ENCODE assay signal across 9 cellular contexts in the genomic region with DNA sequence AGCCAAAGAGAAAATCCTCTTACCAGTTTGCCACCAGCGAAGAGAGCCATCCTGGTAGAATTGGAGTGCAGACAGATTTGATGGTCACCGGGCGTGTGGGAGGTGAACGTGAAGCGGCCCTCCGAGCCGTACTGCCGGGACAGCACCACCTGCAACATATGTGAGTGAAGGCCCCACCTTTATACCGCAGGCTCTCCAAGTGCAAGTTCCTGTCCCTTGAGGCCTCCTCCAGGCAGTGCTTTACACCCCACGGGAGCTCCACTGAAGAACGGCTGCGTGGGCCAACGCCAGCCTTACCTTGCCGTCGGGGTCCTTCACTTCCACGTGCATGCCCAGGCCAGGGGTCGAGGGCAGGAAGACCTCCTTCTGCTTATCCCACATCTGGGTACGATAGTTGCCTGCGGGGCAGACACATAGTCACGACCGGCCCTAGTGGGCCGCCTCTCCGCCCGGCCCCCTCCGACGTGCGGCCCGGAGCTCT. TPM values are rescaled to one million over a fixed set of nuclear protein-coding genes. Genes with fewer than 3 reads are reported as not detected.
DNase-seq lines count a peak whose midpoint lies in the region; ATAC-seq and TF ChIP-seq lines count a peak whose summit lies in the region.
"Had no signal": no experiment of that assay in that cellular context is flagged by ENCODE, and none has a peak within 500 bp of the region (broad histone marks: within the 10 kb centered on the region; RNA-seq: fewer than 3 reads in every experiment).

No MANE protein-coding gene starts in this region.

- peaks cover 45% of the 10 kb centered on the region for H3K79me2 ChIP-seq in DND-41 (ENCODE audit: insufficient read depth, low read length)

- peak overlapping the region; percentile 91 for H3K9ac ChIP-seq in DND-41 (ENCODE audit: low read depth, low read length)

- H3K4me3 Mint-ChIP-seq in endothelial cell (ENCODE audit: unreplicated experiment) (peak overlapping the region; percentile 92), naive B cell (peak overlapping the region; percentile 88 to 97 (median 93))

- peaks cover 5% of the 10 kb centered on the region for H3K4me1 Mint-ChIP-seq in endothelial cell (ENCODE audit: unreplicated experiment)
- H3K4me1 Mint-ChIP-seq in naive B cell = peaks cover 11 to 36% (median 34%) of the 10 kb centered on the region in 3 donors

- H3K36me3 Mint-ChIP-seq in endothelial cell (ENCODE audit: low read depth, unreplicated experiment) (peaks cover 18% of the 10 kb centered on the region), naive B cell (peaks cover 3 to 15% of the 10 kb centered on the region in 2 donors)

- H3K27me3 ChIP-seq in DND-41 (ENCODE audit: insufficient read depth, low read length, poor library complexity) (no peaks in the 10 kb centered on the region), HL-60 (ENCODE audit: insufficient read depth, poor library complexity, severe bottlenecking) (no peaks in the 10 kb centered on the region), upper lobe of right lung (no peaks in the 10 kb centered on the region)

- TF ChIP-seq CTCF in DND-41 (IDR thresholded peaks at IDR 0.05; ENCODE audit: borderline replicate concordance, extremely low read depth, low read length, poor library complexity, severe bottlenecking) = no peak
- TF ChIP-seq CTCF in HL-60 (IDR thresholded peaks at IDR 0.05; ENCODE audit: insufficient read depth, low read length) = no peak
- TF ChIP-seq CTCF in endothelial cell (IDR thresholded peaks at IDR 0.05; ENCODE audit: unreplicated experiment) = no peak
- no peak for TF ChIP-seq CTCF in upper lobe of right lung (IDR thresholded peaks at IDR 0.05)

- H3K4me1 ChIP-seq in DND-41 (ENCODE audit: insufficient read depth, low read length) (peaks cover 33% of the 10 kb centered on the region), upper lobe of right lung (peaks cover 14% of the 10 kb centered on the region)

- ATAC-seq in DND-41 (ENCODE audit: insufficient read depth, low read depth) = peak; percentile 45
- peak; percentile 43 for ATAC-seq in GM21390 (IDR thresholded peaks at IDR 0.05; ENCODE audit: unreplicated experiment)
- ATAC-seq in naive B cell (ENCODE audit: low read depth in 2 of 2) = peak in 1 of 2 donors; percentile 11
- ATAC-seq in upper lobe of right lung = peak; percentile 23

- peaks cover 4% of the 10 kb centered on the region; the same call in 1 of the 2 replicates for H4K20me1 ChIP-seq in DND-41 (ENCODE audit: insufficient read depth, low read length)

- peak overlapping the region; percentile 62 to 69 for H3K4me3 ChIP-seq in DND-41 (ENCODE audit: low read depth in 1 of 2, low read length in 2 of 2)
- H3K4me3 ChIP-seq in HL-60 (replicated peaks; ENCODE audit: insufficient read depth, low read length) = peak overlapping the region; percentile 76
- H3K4me3 ChIP-seq in upper lobe of right lung = peak overlapping the region; percentile 100

- peak overlapping the region; percentile 84 for H3K27ac ChIP-seq in DND-41 (ENCODE audit: low read length)
- peak overlapping the region; percentile 84 for H3K27ac ChIP-seq in HL-60 (replicated peaks)
- H3K27ac ChIP-seq in upper lobe of right lung = peak overlapping the region; percentile 98

- peak overlapping the region; percentile 79 for H2AFZ ChIP-seq in DND-41 (ENCODE audit: low read depth, low read length)

- peak; percentile 57 for DNase-seq in DND-41
- peak in 1 of 2 experiments; percentile 55 for DNase-seq in HL-60 (ENCODE audit: low read depth in 1 of 2, low spot score in 1 of 2)
- peak; percentile 15 to 34 for DNase-seq in activated CD4-positive, alpha-beta T cell treated with anti-CD3 and anti-CD28 coated beads, Interleukin-2, amount 50 U/mL, for 4 hours
- DNase-seq in endothelial cell (ENCODE audit: low spot score) = no peak
- no peak for DNase-seq in naive B cell
- no peak for DNase-seq in upper lobe of right lung
- no peak for DNase-seq in cortex of kidney (lab: John Stamatoyannopoulos, UW)

- H3K27ac Mint-ChIP-seq in endothelial cell (ENCODE audit: unreplicated experiment) = no peak overlapping the region
- peak overlapping the region; percentile 93 to 98 (median 96) for H3K27ac Mint-ChIP-seq in naive B cell

- H3K4me2 ChIP-seq in DND-41 (ENCODE audit: insufficient read depth, low read length) = peak overlapping the region; percentile 97

- H3K36me3 ChIP-seq in DND-41 (ENCODE audit: insufficient read depth, low read length) (peaks cover 39% of the 10 kb centered on the region), upper lobe of right lung (peaks cover 34% of the 10 kb centered on the region)

- intact Hi-C loops in upper lobe of right lung (cut with DNase I) = loop anchor here (10.0 kb wide), 1 partner anchor 263 kb away; the partner anchor contains the start of gene H2AZ2

- H3K27me3 Mint-ChIP-seq in endothelial cell (ENCODE audit: unreplicated experiment) (peaks cover 4% of the 10 kb centered on the region), naive B cell (no peaks in the 10 kb centered on the region)

- H3K9me3 Mint-ChIP-seq in endothelial cell (ENCODE audit: unreplicated experiment) (no peaks in the 10 kb centered on the region), naive B cell (no peaks in the 10 kb centered on the region)

- H3K9me3 ChIP-seq in DND-41 (ENCODE audit: insufficient read depth, low read length, severe bottlenecking) (no peaks in the 10 kb centered on the region), upper lobe of right lung (no peaks in the 10 kb centered on the region)

RNA-seq across cellular contexts. Expression of gene TMED4, which starts 0.6 kb away (rescaled TPM):
- 79.4 TPM for total RNA-seq in endothelial cell (ENCODE audit: unreplicated experiment)
- 10 to 100 TPM; 54.8 to 82.0 (median 67.3) TPM for polyA plus RNA-seq in naive B cell (ENCODE audit: low read depth in 6 of 6)
- 78.3 TPM for total RNA-seq in upper lobe of right lung

RNA-seq across cellular contexts. Expression of gene DDX56, which starts 7.8 kb away (rescaled TPM):
- total RNA-seq in endothelial cell (ENCODE audit: unreplicated experiment) (71.6 TPM), upper lobe of right lung (53.5 TPM)
- 10 to 100 TPM; 26.9 to 50.8 (median 34.4) TPM for polyA plus RNA-seq in naive B cell (ENCODE audit: low read depth in 6 of 6)

RNA-seq across cellular contexts. Expression of gene OGDH, which starts 25.0 kb away (rescaled TPM):
- 67.1 TPM for total RNA-seq in endothelial cell (ENCODE audit: unreplicated experiment)
- polyA plus RNA-seq in naive B cell (ENCODE audit: low read depth in 6 of 6) = 10 to 100 TPM in 5 of 6 donors, 1 to 10 TPM in 1; 9.5 to 21.6 (median 20.1) TPM
- total RNA-seq in upper lobe of right lung = 157 TPM

RNA-seq across cellular contexts. Expression of gene NPC1L1, which starts 40.3 kb away (rescaled TPM):
- total RNA-seq in endothelial cell (ENCODE audit: unreplicated experiment) (not detected), upper lobe of right lung (0.17 TPM)
- polyA plus RNA-seq in naive B cell (ENCODE audit: low read depth in 6 of 6) = not detected
- total RNA-seq: activated CD8-positive, alpha-beta memory T cell treated with anti-CD3 and anti-CD28 coated beads for 36 hours had no signal

Comparison
In these comparisons a context has a peak if more than half of its experiments do, and no peak if none do; other contexts are left out.
1. DNase-seq: peak in DND-41 (single experiment) and activated CD4-positive, alpha-beta T cell treated with anti-CD3 and anti-CD28 coated beads, Interleukin-2, amount 50 U/mL, for 4 hours (2 of 2); none in endothelial cell (single experiment), naive B cell (single experiment), upper lobe of right lung (single experiment) and cortex of kidney (single experiment).
2. Peak in every context shown above with its lines, with median percentiles within 50 percentile points of each other: H3K27ac ChIP-seq and H3K4me3 ChIP-seq.